8 cellular contexts compared by ENCODE assay signal in the genomic region with DNA sequence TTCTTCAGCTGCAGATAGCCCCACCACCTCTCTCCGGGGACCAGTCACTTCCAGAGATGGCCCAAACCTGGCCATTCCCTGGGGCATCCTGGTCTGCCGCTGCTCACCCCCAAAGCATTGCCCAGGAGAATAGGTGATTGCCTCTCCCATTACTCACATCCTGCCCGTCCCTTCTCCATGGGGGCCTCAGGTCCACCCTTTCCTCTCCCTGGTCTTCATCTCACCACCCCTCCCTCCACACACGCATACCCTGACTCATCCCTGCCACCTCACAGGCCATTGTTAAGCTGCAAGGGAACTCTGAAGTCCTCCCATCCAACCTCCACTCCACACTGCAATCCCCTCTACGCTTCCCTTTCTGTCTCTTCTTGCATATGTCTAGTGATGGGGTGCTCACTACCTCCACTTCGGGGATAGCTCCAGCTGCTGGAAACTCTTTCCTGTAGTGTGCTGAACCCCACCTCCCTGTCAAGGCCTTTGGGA. TPM values are rescaled to one million over a fixed set of nuclear protein-coding genes. Genes with fewer than 3 reads are reported as not detected.
DNase-seq lines count a peak whose midpoint lies in the region; ATAC-seq and TF ChIP-seq lines count a peak whose summit lies in the region.

Gene PLEKHG5, minus strand, starts transcription at position 188 of the 483 bp plus-strand sequence. CDS start 14,096 bp downstream, outside the sequence.

- WGBS in upper lobe of left lung, 2 donors, result 77 to 79% methylated on average over 6 of the region's 6 CpGs

- H3K4me3 ChIP-seq in upper lobe of left lung, result peak within 1 kb of the TSS; percentile 33 to 62 (median 60)

- H3K27ac ChIP-seq in upper lobe of left lung, result peak within 1 kb of the TSS; percentile 18 to 79 (median 76)

- peaks cover 37% of the 10 kb centered on the region for H3K4me1 Mint-ChIP-seq in dendritic cell treated with granulocyte-macrophage colony-stimulating factor and Interleukin-4, amounts not matched to agents 40 ng/mL and 50 ng/mL, for 4 days (ENCODE audit: low read depth)

- peaks cover 86% of the 10 kb centered on the region for H3K27me3 Mint-ChIP-seq in dendritic cell treated with granulocyte-macrophage colony-stimulating factor and Interleukin-4, amounts not matched to agents 40 ng/mL and 50 ng/mL, for 4 days

- peaks cover 20 to 40% (median 25%) of the 10 kb centered on the region in 4 donors for H3K4me1 ChIP-seq in upper lobe of left lung

- DNase-seq in Caki2 (ENCODE audit: low read depth) (peak; percentile 85), NCI-H460 (ENCODE audit: extremely low read depth, low read depth) (peak; percentile 48), lung microvascular endothelial cell (ENCODE audit: low read depth in 2 of 2) (peak; percentile 70 to 87), upper lobe of left lung (no peak), GM20000 (ENCODE audit: low spot score) (no peak)

- TF ChIP-seq POLR2A in upper lobe of left lung (IDR thresholded peaks at IDR 0.05), result no peak

- H3K36me3 Mint-ChIP-seq in dendritic cell treated with granulocyte-macrophage colony-stimulating factor and Interleukin-4, amounts not matched to agents 40 ng/mL and 50 ng/mL, for 4 days (ENCODE audit: low read depth), result no peaks in the 10 kb centered on the region

- ATAC-seq in upper lobe of left lung (ENCODE audit: low FRiP score in 2 of 2) (no peak), HG03342 (IDR thresholded peaks at IDR 0.05; ENCODE audit: unreplicated experiment) (no peak), GM18498 (IDR thresholded peaks at IDR 0.05; ENCODE audit: unreplicated experiment) (no peak)

- H3K36me3 ChIP-seq in upper lobe of left lung, result no peaks in the 10 kb centered on the region

- TF ChIP-seq CTCF in upper lobe of left lung (IDR thresholded peaks at IDR 0.05) (no peak), GM20000 (IDR thresholded peaks at IDR 0.05; ENCODE audit: extremely low read depth, missing control alignments) (no peak)

- H3K27ac Mint-ChIP-seq in dendritic cell treated with granulocyte-macrophage colony-stimulating factor and Interleukin-4, amounts not matched to agents 40 ng/mL and 50 ng/mL, for 4 days, result peak within 1 kb of the TSS; percentile 8

- no peak within 1 kb of the TSS for H3K4me3 Mint-ChIP-seq in dendritic cell treated with granulocyte-macrophage colony-stimulating factor and Interleukin-4, amounts not matched to agents 40 ng/mL and 50 ng/mL, for 4 days

- no peak for TF ChIP-seq EP300 in upper lobe of left lung (IDR thresholded peaks at IDR 0.05)

- H3K9me3 ChIP-seq in upper lobe of left lung, result no peaks in the 10 kb centered on the region

- no peaks in the 10 kb centered on the region for H3K9me3 Mint-ChIP-seq in dendritic cell treated with granulocyte-macrophage colony-stimulating factor and Interleukin-4, amounts not matched to agents 40 ng/mL and 50 ng/mL, for 4 days

- peaks cover 0 to 3% (median 0%) of the 10 kb centered on the region in 4 donors for H3K27me3 ChIP-seq in upper lobe of left lung

- in situ Hi-C loops in Caki2 (cut with HindIII; ENCODE audit: low pct_unique_long_range_greater_than_20kb, low sequenced_read_pairs), result no loop called here

- intact Hi-C loops in dendritic cell treated with granulocyte-macrophage colony-stimulating factor and Interleukin-4, amounts not matched to agents 40 ng/mL and 50 ng/mL, for 4 days (cut with micrococcal nuclease), result no loop called here

RNA-seq across cellular contexts. Expression of gene PLEKHG5, which starts in this region (rescaled TPM):
- total RNA-seq in Caki2 (2014; rRNA removed; shearing (Covaris generic); ENCODE audit: low replicate concordance), result 3.3 and 4.9 TPM in 2 replicates
- total RNA-seq in NCI-H460 (2014; rRNA removed; shearing (Covaris generic)), result 3.4 and 3.6 TPM in 2 replicates
- 9.3 and 13.3 TPM in 2 replicates for polyA plus RNA-seq in NCI-H460 (2014; cell fraction: nucleus; rRNA removed)
- total RNA-seq in lung microvascular endothelial cell (17.9 and 20.9 TPM in 2 replicates), upper lobe of left lung (10 to 100 TPM in 5 of 6 donors, 1 to 10 TPM in 1; 5.0 to 31.4 (median 12.6) TPM)

Comparison
In these comparisons a context has a peak if more than half of its experiments do, and no peak if none do; other contexts are left out.
1. DNase-seq: peak in Caki2 (single experiment), NCI-H460 (single experiment) and lung microvascular endothelial cell (2 of 2); none in upper lobe of left lung (0 of 2) and GM20000 (single experiment).